In genomic region chrX:137945470-137945869, GRCh38 we compare ENCODE assay signal across 19 cellular contexts.
A peak's percentile ranks its signal among the peaks of the same experiment; 100 is the strongest.
DNase-seq lines count a peak whose midpoint lies in the region; ATAC-seq lines count a peak whose summit lies in the region.
"Had no signal": no experiment of that assay in that cellular context is flagged by ENCODE, and none has a peak within 500 bp of the region (broad histone marks: within the 10 kb centered on the region; RNA-seq: fewer than 3 reads in every experiment).

No MANE protein-coding gene starts in this region.

- no peaks in the 10 kb centered on the region for H3K9me3 Mint-ChIP-seq in activated naive CD8-positive, alpha-beta T cell treated with anti-CD3 and anti-CD28 coated beads, Interleukin-2, amount 50 U/mL, for 24 hours
- no peaks in the 10 kb centered on the region for H3K9me3 Mint-ChIP-seq in activated naive CD4-positive, alpha-beta T cell treated with anti-CD3 and anti-CD28 coated beads, Interleukin-2, amount 50 U/mL, for 72 hours

- no peaks in the 10 kb centered on the region for H3K4me1 Mint-ChIP-seq in activated naive CD8-positive, alpha-beta T cell treated with anti-CD3 and anti-CD28 coated beads, Interleukin-2, amount 50 U/mL, for 24 hours

- no peak for ATAC-seq in activated naive CD8-positive, alpha-beta T cell treated with anti-CD3 and anti-CD28 coated beads, Interleukin-2, amount 50 U/mL, for 24 hours
- ATAC-seq in activated naive CD4-positive, alpha-beta T cell treated with anti-CD3 and anti-CD28 coated beads, Interleukin-2, amount 50 U/mL, for 72 hours: no peak
- ATAC-seq in GM21619 (IDR thresholded peaks at IDR 0.05; ENCODE audit: unreplicated experiment): no peak
- ATAC-seq: HepG2 had no signal

- H3K4me3 Mint-ChIP-seq in activated naive CD8-positive, alpha-beta T cell treated with anti-CD3 and anti-CD28 coated beads, Interleukin-2, amount 50 U/mL, for 24 hours: no peak overlapping the region

- H3K36me3 Mint-ChIP-seq in activated naive CD8-positive, alpha-beta T cell treated with anti-CD3 and anti-CD28 coated beads, Interleukin-2, amount 50 U/mL, for 24 hours (ENCODE audit: low read depth): no peaks in the 10 kb centered on the region
- H3K36me3 Mint-ChIP-seq in activated naive CD4-positive, alpha-beta T cell treated with anti-CD3 and anti-CD28 coated beads, Interleukin-2, amount 50 U/mL, for 72 hours: no peaks in the 10 kb centered on the region

- peak; percentile 16 for DNase-seq in DMS153 (lab: John Stamatoyannopoulos, UW)
- DNase-seq in DMS153 treated with DMSO at 0.1 percent for 48 hours (lab: John Stamatoyannopoulos, UW; ENCODE audit: unreplicated experiment): no peak
- DNase-seq in NCI-H146 (lab: John Stamatoyannopoulos, UW): peak; percentile 92
- peak; percentile 52 for DNase-seq in NCI-H774 (lab: John Stamatoyannopoulos, UW)
- DNase-seq in iPS-NIHi11 (ENCODE audit: low spot score): peak; percentile 21
- DNase-seq in activated naive CD8-positive, alpha-beta T cell treated with anti-CD3 and anti-CD28 coated beads, Interleukin-2, amount 50 U/mL, for 24 hours: no peak
- no peak for DNase-seq in activated naive CD4-positive, alpha-beta T cell treated with anti-CD3 and anti-CD28 coated beads, Interleukin-2, amount 50 U/mL, for 72 hours (ENCODE audit: low spot score in 2 of 2)
- DNase-seq: AML-193, GDM1, KBM-7, NCI-H1694, NCI-H2171 treated with DMSO at 0.1 percent for 48 hours, NCI-H446, NCI-H82, PC-9, SIG-M5, T-helper 1 cell had no signal

- no peaks in the 10 kb centered on the region for H3K27me3 Mint-ChIP-seq in activated naive CD8-positive, alpha-beta T cell treated with anti-CD3 and anti-CD28 coated beads, Interleukin-2, amount 50 U/mL, for 24 hours

- no peak overlapping the region for H3K27ac Mint-ChIP-seq in activated naive CD8-positive, alpha-beta T cell treated with anti-CD3 and anti-CD28 coated beads, Interleukin-2, amount 50 U/mL, for 24 hours
- H3K27ac Mint-ChIP-seq in activated naive CD4-positive, alpha-beta T cell treated with anti-CD3 and anti-CD28 coated beads, Interleukin-2, amount 50 U/mL, for 72 hours: no peak overlapping the region

Comparison
In these comparisons a context has a peak if more than half of its experiments do, and no peak if none do; other contexts are left out.
1. DNase-seq: peak in DMS153 (single experiment), NCI-H146 (single experiment), NCI-H774 (single experiment) and iPS-NIHi11 (single experiment); none in DMS153 treated with DMSO at 0.1 percent for 48 hours (single experiment), activated naive CD8-positive, alpha-beta T cell treated with anti-CD3 and anti-CD28 coated beads, Interleukin-2, amount 50 U/mL, for 24 hours (single experiment) and activated naive CD4-positive, alpha-beta T cell treated with anti-CD3 and anti-CD28 coated beads, Interleukin-2, amount 50 U/mL, for 72 hours (0 of 2).